In genomic region chr5:32587067-32587551, GRCh38 we compare ENCODE assay signal across 8 cellular contexts. TPM values are rescaled to one million over a fixed set of nuclear protein-coding genes. Genes with fewer than 3 reads are reported as not detected.
DNase-seq lines count a peak whose midpoint lies in the region; ATAC-seq and TF ChIP-seq lines count a peak whose summit lies in the region.
"Had no signal": no experiment of that assay in that cellular context is flagged by ENCODE, and none has a peak within 500 bp of the region (broad histone marks: within the 10 kb centered on the region; RNA-seq: fewer than 3 reads in every experiment).

No MANE protein-coding gene starts in this region.

- H3K36me3 Mint-ChIP-seq in T-helper 17 cell (ENCODE audit: low read depth), result peaks cover 4% of the 10 kb centered on the region

- peak overlapping the region in 1 of 21 experiments; percentile 99 for H3K27ac ChIP-seq in skin epidermis

- peaks cover 56% of the 10 kb centered on the region for H3K4me1 Mint-ChIP-seq in T-helper 17 cell

- in situ Hi-C loops in HAP-1 (cut with MboI; ENCODE audit: low sequenced_read_pairs), result no loop called here
- in situ Hi-C loops in KBM-7 (cut with MboI; ENCODE audit: low pct_unique_long_range_greater_than_20kb, low sequenced_read_pairs), result loop anchor here (25.0 kb wide), 1 partner anchor 100 kb away; no protein-coding TSS in a partner anchor

- peak overlapping the region; percentile 99 for H3K4me3 Mint-ChIP-seq in T-helper 17 cell

- H3K27me3 Mint-ChIP-seq in T-helper 17 cell, result no peaks in the 10 kb centered on the region

- ATAC-seq in T-helper 17 cell, result no peak

- H3K9me3 ChIP-seq in HAP-1 (no peaks in the 10 kb centered on the region), T-helper 17 cell (ENCODE audit: control insufficient read depth, low read length, poor library complexity, severe bottlenecking) (no peaks in the 10 kb centered on the region)

- H3K4me1 ChIP-seq in HAP-1, result peaks cover 17% of the 10 kb centered on the region

- H3K4me3 ChIP-seq in HAP-1 (peak overlapping the region; percentile 92), fibroblast of mammary gland (ENCODE audit: control insufficient read depth, low read depth, low read length) (peak overlapping the region; percentile 88), skin epidermis (peak overlapping the region; percentile 89 to 100 (median 96))

- no peaks in the 10 kb centered on the region for H3K27me3 ChIP-seq in HAP-1 (ENCODE audit: low read depth)

- no peak for TF ChIP-seq CTCF in fibroblast of mammary gland (conservative IDR thresholded peaks at IDR 0.05; ENCODE audit: control insufficient read depth, insufficient read depth, low read depth, low read length)

- H3K36me3 ChIP-seq in HAP-1 (replicated peaks), result peaks cover 30% of the 10 kb centered on the region

- DNase-seq in HAP-1 (ENCODE audit: low spot score in 2 of 2) (no peak), T-helper 17 cell (no peak), fibroblast of mammary gland (ENCODE audit: low read depth) (no peak), NCI-H2227 treated with DMSO at 0.1 percent for 48 hours (lab: John Stamatoyannopoulos, UW) (no peak), KBM-7 (no peak), NCI-H1694 (lab: John Stamatoyannopoulos, UW) (no peak)
- DNase-seq: activated CD4-positive, CD25-positive, alpha-beta regulatory T cell had no signal

- H3K27ac Mint-ChIP-seq in T-helper 17 cell, result peak overlapping the region; percentile 97

RNA-seq across cellular contexts. Expression of gene SUB1, which starts 1.8 kb away (rescaled TPM):
- 100 to 1,000 TPM; 311 to 325 TPM for total RNA-seq in T-helper 17 cell
